22 cellular contexts compared by ENCODE assay signal in genomic region chr22:49536571-49537131, GRCh38.
DNase-seq lines count a peak whose midpoint lies in the region; ATAC-seq and TF ChIP-seq lines count a peak whose summit lies in the region.
"Had no signal": no experiment of that assay in that cellular context is flagged by ENCODE, and none has a peak within 500 bp of the region (broad histone marks: within the 10 kb centered on the region; RNA-seq: fewer than 3 reads in every experiment).

No MANE protein-coding gene starts in this region.

- H3K4me3 ChIP-seq in HUES64 (ENCODE audit: low read length) (peak overlapping the region; percentile 39), endodermal cell (ENCODE audit: low read length) (no peak overlapping the region), spleen (no peak overlapping the region)
- H3K4me3 ChIP-seq: esophagus muscularis mucosa, lower lobe of right lung, PC-9, right atrium auricular region, thoracic aorta had no signal

- 6% methylated on average over 17 of the region's 17 CpGs for WGBS in HUES64
- 28 to 37% methylated on average over 15 to 17 of the region's 17 CpGs for WGBS in endodermal cell (ENCODE audit: insufficient coverage in 1 of 2, insufficient read length in 1 of 2), 2 experiments
- 70 to 92% (median 88%) methylated on average over 17 of the region's 17 CpGs for WGBS in spleen, 5 donors

- H3K4me3 Mint-ChIP-seq in endodermal cell = peak overlapping the region; percentile 37
- H3K4me3 Mint-ChIP-seq: effector memory CD8-positive, alpha-beta T cell had no signal

- TF ChIP-seq CTCF in endodermal cell (conservative IDR thresholded peaks at IDR 0.05) = no peak
- no peak for TF ChIP-seq CTCF in spleen (IDR thresholded peaks at IDR 0.05 in 8 of 11, conservative IDR thresholded peaks at IDR 0.05 in 3 of 11)

- no peak for ATAC-seq in GM18505 (IDR thresholded peaks at IDR 0.05; ENCODE audit: unreplicated experiment)
- no peak for ATAC-seq in GM21619 (IDR thresholded peaks at IDR 0.05; ENCODE audit: unreplicated experiment)
- ATAC-seq: effector memory CD8-positive, alpha-beta T cell; lower lobe of right lung had no signal

- intact Hi-C loops in spleen (cut with DNase I; ENCODE audit: low total_unique reads) = no loop called here

- H3K27me3 ChIP-seq in HUES64 (ENCODE audit: insufficient read depth, low read length) = no peaks in the 10 kb centered on the region
- H3K27me3 ChIP-seq in endodermal cell (ENCODE audit: control insufficient read depth, insufficient read depth, low read length, poor library complexity, severe bottlenecking) = no peaks in the 10 kb centered on the region
- no peaks in the 10 kb centered on the region for H3K27me3 ChIP-seq in spleen (replicated peaks in 1 of 7)
- H3K27me3 ChIP-seq: right atrium auricular region had no signal

- peak overlapping the region; percentile 96 for H3K27ac Mint-ChIP-seq in endodermal cell

- H3K9me3 Mint-ChIP-seq in endodermal cell = no peaks in the 10 kb centered on the region
- H3K9me3 Mint-ChIP-seq: effector memory CD8-positive, alpha-beta T cell had no signal

- peaks cover 25% of the 10 kb centered on the region for H3K4me1 ChIP-seq in HUES64 (ENCODE audit: insufficient read depth, low read length)
- H3K4me1 ChIP-seq in endodermal cell (ENCODE audit: control insufficient read depth, insufficient read depth, low read length) = peaks cover 7% of the 10 kb centered on the region
- no peaks in the 10 kb centered on the region for H3K4me1 ChIP-seq in spleen
- H3K4me1 ChIP-seq: esophagus muscularis mucosa, lower lobe of right lung, right atrium auricular region had no signal

- DNase-seq in endodermal cell (peak; percentile 94), mesenteric fat pad (ENCODE audit: low spot score) (peak; percentile 37), spleen (peak; percentile 30), KBM-7 (no peak)
- DNase-seq: Calu3; effector memory CD8-positive, alpha-beta T cell; lower lobe of right lung; MM.1S; NCI-H1417 treated with DMSO at 0.1 percent for 48 hours; NCI-H510A; PC-9; SHP77; stimulated activated naive CD4-positive, alpha-beta T cell treated with Interleukin-2 at 50 U/mL for 16 hours; T1000 had no signal

- H3K36me3 Mint-ChIP-seq in endodermal cell (ENCODE audit: low read depth) = no peaks in the 10 kb centered on the region
- H3K36me3 Mint-ChIP-seq: brain had no signal

- H3K9me3 ChIP-seq in HUES64 (ENCODE audit: insufficient read depth, low read depth, low read length) = no peaks in the 10 kb centered on the region
- H3K9me3 ChIP-seq in endodermal cell (ENCODE audit: control insufficient read depth, low read length) = no peaks in the 10 kb centered on the region
- no peaks in the 10 kb centered on the region for H3K9me3 ChIP-seq in spleen
- H3K9me3 ChIP-seq: esophagus muscularis mucosa, lower lobe of right lung, right atrium auricular region, thoracic aorta had no signal

- H3K4me1 Mint-ChIP-seq in endodermal cell = peaks cover 37% of the 10 kb centered on the region

- H3K27ac ChIP-seq in HUES64 (ENCODE audit: low read depth, low read length) (peak overlapping the region; percentile 96), endodermal cell (ENCODE audit: low read depth, low read length) (peak overlapping the region; percentile 65), spleen (no peak overlapping the region)
- H3K27ac ChIP-seq: C4-2B, esophagus muscularis mucosa, lower lobe of right lung, PC-9, right atrium auricular region, thoracic aorta had no signal

- in situ Hi-C loops in KBM-7 (cut with MboI; ENCODE audit: low pct_unique_long_range_greater_than_20kb, low sequenced_read_pairs) = no loop called here

- H3K27me3 Mint-ChIP-seq in endodermal cell (ENCODE audit: insufficient read depth) = peaks cover 2% of the 10 kb centered on the region
- H3K27me3 Mint-ChIP-seq: effector memory CD8-positive, alpha-beta T cell had no signal

- no peaks in the 10 kb centered on the region for H3K36me3 ChIP-seq in HUES64 (ENCODE audit: insufficient read depth, low read length)
- H3K36me3 ChIP-seq in endodermal cell (ENCODE audit: control insufficient read depth, insufficient read depth, low read length) = no peaks in the 10 kb centered on the region
- H3K36me3 ChIP-seq in spleen = peaks cover 0 to 6% (median 0%) of the 10 kb centered on the region in 6 donors
- H3K36me3 ChIP-seq: esophagus muscularis mucosa, lower lobe of right lung, right atrium auricular region, thoracic aorta had no signal

- peak overlapping the region; percentile 74 for H3K9ac ChIP-seq in HUES64 (ENCODE audit: low read depth, low read length)
- H3K9ac ChIP-seq in endodermal cell (ENCODE audit: extremely low read depth, low read length, poor library complexity, severe bottlenecking) = no peak overlapping the region

- TF ChIP-seq POLR2A in spleen (IDR thresholded peaks at IDR 0.05) (no peak), GM18505 (IDR thresholded peaks at IDR 0.05; ENCODE audit: borderline replicate concordance, extremely low read depth, insufficient read depth, insufficient read length) (no peak)

Comparison
In these comparisons a context has a peak if more than half of its experiments do, and no peak if none do; other contexts are left out.
1. H3K27ac ChIP-seq: peak in HUES64 (single experiment) and endodermal cell (single experiment); none in spleen (0 of 8).